ENCODE assay signal across 8 cellular contexts in genomic region chr5:126600631-126601511, GRCh38. TPM values are rescaled to one million over a fixed set of nuclear protein-coding genes. Genes with fewer than 3 reads are reported as not detected.
DNase-seq lines count a peak whose midpoint lies in the region; ATAC-seq and TF ChIP-seq lines count a peak whose summit lies in the region.

PHAX (plus strand) TSS chr5:126600947; CDS start chr5:126600963, 16 bp downstream.

- H3K27me3 Mint-ChIP-seq in GM23338 (ENCODE audit: insufficient read depth, low read depth, poor library complexity), result peaks cover 19% of the 10 kb centered on the region

- no peaks in the 10 kb centered on the region for H3K9me3 Mint-ChIP-seq in GM23338
- peaks cover 0 to 4% of the 10 kb centered on the region in 2 donors for H3K9me3 Mint-ChIP-seq in activated naive CD4-positive, alpha-beta T cell treated with anti-CD3 and anti-CD28 coated beads, Interleukin-2, amount 50 U/mL, for 72 hours

- peak within 1 kb of the TSS; percentile 98 for H3K27ac Mint-ChIP-seq in GM23338
- peak within 1 kb of the TSS; percentile 84 to 97 for H3K27ac Mint-ChIP-seq in activated naive CD4-positive, alpha-beta T cell treated with anti-CD3 and anti-CD28 coated beads, Interleukin-2, amount 50 U/mL, for 72 hours

- intact Hi-C loops in head of caudate nucleus (cut with DNase I), result no loop called here

- H3K4me1 Mint-ChIP-seq in GM23338, result peaks cover 33% of the 10 kb centered on the region

- no peaks in the 10 kb centered on the region for H3K9me2 ChIP-seq in GM23338 (ENCODE audit: insufficient read depth)

- peak in 1 of 2 donors; percentile 21 for TF ChIP-seq POLR2A in tibial nerve (IDR thresholded peaks at IDR 0.05)

- H3F3A ChIP-seq in GM23338 (replicated peaks; ENCODE audit: low read depth), result peaks cover 12% of the 10 kb centered on the region

- H3K4me2 ChIP-seq in GM23338 (peak within 1 kb of the TSS; percentile 95), parathyroid adenoma (ENCODE audit: low read length) (peak within 1 kb of the TSS; percentile 84)

- DNase-seq in GDM1 (lab: John Stamatoyannopoulos, UW) (peak; percentile 79), GM23338 (ENCODE audit: low spot score) (peak; percentile 89), LHCN-M2 (ENCODE audit: low read depth) (peak; percentile 76), head of caudate nucleus (peak; percentile 36 to 92 (median 84)), tibial nerve (ENCODE audit: low spot score in 2 of 2) (peak; percentile 55 to 56)
- DNase-seq in activated naive CD4-positive, alpha-beta T cell treated with anti-CD3 and anti-CD28 coated beads, Interleukin-2, amount 50 U/mL, for 72 hours (ENCODE audit: low spot score in 2 of 2), result peak; percentile 83

- peaks cover 18% of the 10 kb centered on the region for H3K36me3 ChIP-seq in GM23338 (ENCODE audit: insufficient read depth)
- H3K36me3 ChIP-seq in parathyroid adenoma (ENCODE audit: control insufficient read depth, insufficient read depth, low read length), result no peaks in the 10 kb centered on the region
- peaks cover 0 to 26% (median 4%) of the 10 kb centered on the region in 3 donors for H3K36me3 ChIP-seq in tibial nerve

- peaks cover 37% of the 10 kb centered on the region for H3K4me1 ChIP-seq in GM23338 (ENCODE audit: insufficient read depth)
- peaks cover 5% of the 10 kb centered on the region for H3K4me1 ChIP-seq in parathyroid adenoma
- peaks cover 0 to 44% (median 21%) of the 10 kb centered on the region in 4 donors for H3K4me1 ChIP-seq in tibial nerve

- peak within 1 kb of the TSS; percentile 61 for H3K9ac ChIP-seq in parathyroid adenoma

- H3K79me2 ChIP-seq in GM23338 (replicated peaks; ENCODE audit: insufficient read depth) (peaks cover 47% of the 10 kb centered on the region), parathyroid adenoma (peaks cover 35% of the 10 kb centered on the region)

- H4K20me1 ChIP-seq in GM23338 (replicated peaks; ENCODE audit: insufficient read depth), result peaks cover 26% of the 10 kb centered on the region

- peaks cover 3% of the 10 kb centered on the region for H3K9me3 ChIP-seq in parathyroid adenoma (ENCODE audit: control insufficient read depth, low read length)
- H3K9me3 ChIP-seq in tibial nerve, result no peaks in the 10 kb centered on the region

- H3K27ac ChIP-seq in GM23338 (ENCODE audit: low read depth) (peak within 1 kb of the TSS; percentile 99), parathyroid adenoma (peak within 1 kb of the TSS; percentile 76), tibial nerve (peak within 1 kb of the TSS; percentile 54 to 91 (median 90))

- H2AFZ ChIP-seq in GM23338, result peak within 1 kb of the TSS; percentile 83; the same call in 1 of the 2 replicates
- H2AFZ ChIP-seq in parathyroid adenoma, result peak within 1 kb of the TSS; percentile 97

- H3K27me3 ChIP-seq in GM23338 (ENCODE audit: insufficient read depth) (no peaks in the 10 kb centered on the region), parathyroid adenoma (ENCODE audit: control insufficient read depth, insufficient read depth, low read length) (no peaks in the 10 kb centered on the region), tibial nerve (no peaks in the 10 kb centered on the region)

- WGBS in tibial nerve, 2 donors, result 2% methylated on average over 56 to 60 of the region's 79 CpGs

- ATAC-seq in GM23338, result peak; percentile 96
- peak; percentile 100 for ATAC-seq in SK-N-SH treated with all-trans-retinoic acid at 6 μM for 48 hours
- peak; percentile 93 to 95 for ATAC-seq in activated naive CD4-positive, alpha-beta T cell treated with anti-CD3 and anti-CD28 coated beads, Interleukin-2, amount 50 U/mL, for 72 hours

- H3K4me3 ChIP-seq in GM23338 (peak within 1 kb of the TSS; percentile 96), parathyroid adenoma (ENCODE audit: low read depth, low read length) (peak within 1 kb of the TSS; percentile 99), tibial nerve (peak within 1 kb of the TSS; percentile 80 to 97 (median 90))

- H3K4me3 Mint-ChIP-seq in GM23338, result peak within 1 kb of the TSS; percentile 99

- peak in 1 of 2 donors; percentile 83 for TF ChIP-seq EP300 in tibial nerve (IDR thresholded peaks at IDR 0.05)

- peaks cover 32% of the 10 kb centered on the region for H3K36me3 Mint-ChIP-seq in GM23338 (ENCODE audit: low read depth)
- H3K36me3 Mint-ChIP-seq in activated naive CD4-positive, alpha-beta T cell treated with anti-CD3 and anti-CD28 coated beads, Interleukin-2, amount 50 U/mL, for 72 hours, result peaks cover 11 to 16% of the 10 kb centered on the region in 2 donors

- TF ChIP-seq CTCF in GM23338 (conservative IDR thresholded peaks at IDR 0.05; ENCODE audit: low read depth in 2 of 2) (peak; percentile 59 to 81), parathyroid adenoma (IDR thresholded peaks at IDR 0.05) (peak; percentile 77), tibial nerve (IDR thresholded peaks at IDR 0.05) (peak; percentile 51 to 82 (median 68))

TF ChIP-seq in GM23338, 12 proteins besides CTCF, POLR2A, EP300 and RAD21 (continues in another document):
- TF ChIP-seq CREB1 (CRISPR knock-in tag; IDR thresholded peaks at IDR 0.05; ENCODE audit: low read depth) (peak; percentile 48), STAT1 (IDR thresholded peaks at IDR 0.05; ENCODE audit: unreplicated experiment) (no peak), POLR2AphosphoS5 (IDR thresholded peaks at IDR 0.05; ENCODE audit: low read depth) (peak; percentile 86)
- TF ChIP-seq, protein P1, sequence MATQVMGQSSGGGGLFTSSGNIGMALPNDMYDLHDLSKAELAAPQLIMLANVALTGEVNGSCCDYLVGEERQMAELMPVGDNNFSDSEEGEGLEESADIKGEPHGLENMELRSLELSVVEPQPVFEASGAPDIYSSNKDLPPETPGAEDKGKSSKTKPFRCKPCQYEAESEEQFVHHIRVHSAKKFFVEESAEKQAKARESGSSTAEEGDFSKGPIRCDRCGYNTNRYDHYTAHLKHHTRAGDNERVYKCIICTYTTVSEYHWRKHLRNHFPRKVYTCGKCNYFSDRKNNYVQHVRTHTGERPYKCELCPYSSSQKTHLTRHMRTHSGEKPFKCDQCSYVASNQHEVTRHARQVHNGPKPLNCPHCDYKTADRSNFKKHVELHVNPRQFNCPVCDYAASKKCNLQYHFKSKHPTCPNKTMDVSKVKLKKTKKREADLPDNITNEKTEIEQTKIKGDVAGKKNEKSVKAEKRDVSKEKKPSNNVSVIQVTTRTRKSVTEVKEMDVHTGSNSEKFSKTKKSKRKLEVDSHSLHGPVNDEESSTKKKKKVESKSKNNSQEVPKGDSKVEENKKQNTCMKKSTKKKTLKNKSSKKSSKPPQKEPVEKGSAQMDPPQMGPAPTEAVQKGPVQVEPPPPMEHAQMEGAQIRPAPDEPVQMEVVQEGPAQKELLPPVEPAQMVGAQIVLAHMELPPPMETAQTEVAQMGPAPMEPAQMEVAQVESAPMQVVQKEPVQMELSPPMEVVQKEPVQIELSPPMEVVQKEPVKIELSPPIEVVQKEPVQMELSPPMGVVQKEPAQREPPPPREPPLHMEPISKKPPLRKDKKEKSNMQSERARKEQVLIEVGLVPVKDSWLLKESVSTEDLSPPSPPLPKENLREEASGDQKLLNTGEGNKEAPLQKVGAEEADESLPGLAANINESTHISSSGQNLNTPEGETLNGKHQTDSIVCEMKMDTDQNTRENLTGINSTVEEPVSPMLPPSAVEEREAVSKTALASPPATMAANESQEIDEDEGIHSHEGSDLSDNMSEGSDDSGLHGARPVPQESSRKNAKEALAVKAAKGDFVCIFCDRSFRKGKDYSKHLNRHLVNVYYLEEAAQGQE (IDR thresholded peaks at IDR 0.05; ENCODE audit: unreplicated experiment), result peak; percentile 32

TF ChIP-seq in SK-N-SH treated with all-trans-retinoic acid at 6 μM for 48 hours, 23 proteins besides CTCF, POLR2A, EP300 and RAD21:
- TF ChIP-seq TSHZ2 (CRISPR knock-in tag; IDR thresholded peaks at IDR 0.05) (0 out of 2 replicates have a peak, but pooled peaks have one; percentile 15), PPARA (CRISPR knock-in tag; IDR thresholded peaks at IDR 0.05; ENCODE audit: borderline replicate concordance) (no peak)

RNA-seq across cellular contexts. Expression of gene PHAX, which starts in this region (rescaled TPM):
- total RNA-seq in GM23338 (2014; rRNA removed; shearing (Covaris generic)), result 75.9 and 81.4 TPM in 2 replicates
- 104 and 140 TPM in 2 replicates for polyA plus RNA-seq in GM23338 (2016; fragmentation: Nextera tagmentation; extraction: Ambion mirVana)
- 78.2 and 101 TPM in 2 replicates for total RNA-seq in LHCN-M2 (2014; rRNA removed)
- polyA plus RNA-seq in LHCN-M2 (2012), result 45.0 TPM
- total RNA-seq in activated naive CD4-positive, alpha-beta T cell treated with anti-CD3 and anti-CD28 coated beads, Interleukin-2, amount 50 U/mL, for 72 hours, result 10 to 100 TPM; 33.4 to 39.1 TPM
- total RNA-seq in tibial nerve, result 10 to 100 TPM; 23.2 to 57.5 (median 45.8) TPM

Comparison
In these comparisons a context has a peak if more than half of its experiments do, and no peak if none do; other contexts are left out.
1. Peak in every context shown above with its lines: DNase-seq, ATAC-seq, H3K4me3 ChIP-seq and H3K27ac ChIP-seq.